Comparison of ENCODE assay signal across 1 cellular context in the genomic region with DNA sequence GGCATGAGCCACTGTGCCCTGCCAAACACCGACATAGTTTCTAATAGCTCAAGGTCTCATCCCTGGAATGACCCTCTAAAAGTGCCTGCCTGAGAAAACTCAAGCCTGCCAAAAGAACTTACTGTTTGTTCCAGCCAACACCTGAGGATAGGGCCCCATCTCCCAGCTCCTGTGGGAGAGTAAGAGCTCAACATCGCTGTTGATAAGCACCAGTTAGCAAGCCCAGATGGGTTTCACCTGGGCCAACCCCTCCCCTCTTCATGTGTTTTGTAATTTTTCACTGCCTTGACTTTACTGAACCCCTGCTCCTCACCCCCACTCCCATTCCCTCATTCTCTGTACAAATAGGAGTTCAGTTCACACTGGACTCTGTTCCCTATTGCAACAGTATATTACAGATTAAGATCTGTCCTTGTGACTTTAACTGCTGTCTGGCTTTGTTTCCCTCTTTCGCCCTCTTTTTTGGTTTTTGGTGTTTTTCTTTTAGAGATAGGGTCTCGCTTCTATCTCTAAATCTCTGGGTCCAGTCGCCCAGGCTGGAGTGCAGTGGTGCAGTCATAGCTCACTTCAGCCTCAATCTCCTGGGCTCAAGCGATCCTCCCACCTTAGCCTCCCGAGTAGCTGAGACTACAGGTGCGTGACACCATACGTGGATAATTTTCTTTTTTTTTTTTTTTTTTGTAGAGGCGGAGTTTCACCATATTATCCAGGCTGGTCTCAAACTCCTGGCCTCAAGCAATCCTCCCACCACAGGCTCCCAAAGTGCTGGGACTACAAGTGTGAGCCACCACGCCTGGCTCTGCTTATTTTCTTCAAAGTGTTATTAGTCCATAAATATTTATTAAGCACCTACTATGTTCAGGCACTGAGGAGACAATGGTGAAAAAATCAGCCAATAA.
TF ChIP-seq lines count a peak whose summit lies in the region.

No MANE protein-coding gene starts in this region.

TF ChIP-seq in liver, 16 proteins besides CTCF, POLR2A, EP300 and RAD21 (continued from another document):
- TF ChIP-seq, protein P1, sequence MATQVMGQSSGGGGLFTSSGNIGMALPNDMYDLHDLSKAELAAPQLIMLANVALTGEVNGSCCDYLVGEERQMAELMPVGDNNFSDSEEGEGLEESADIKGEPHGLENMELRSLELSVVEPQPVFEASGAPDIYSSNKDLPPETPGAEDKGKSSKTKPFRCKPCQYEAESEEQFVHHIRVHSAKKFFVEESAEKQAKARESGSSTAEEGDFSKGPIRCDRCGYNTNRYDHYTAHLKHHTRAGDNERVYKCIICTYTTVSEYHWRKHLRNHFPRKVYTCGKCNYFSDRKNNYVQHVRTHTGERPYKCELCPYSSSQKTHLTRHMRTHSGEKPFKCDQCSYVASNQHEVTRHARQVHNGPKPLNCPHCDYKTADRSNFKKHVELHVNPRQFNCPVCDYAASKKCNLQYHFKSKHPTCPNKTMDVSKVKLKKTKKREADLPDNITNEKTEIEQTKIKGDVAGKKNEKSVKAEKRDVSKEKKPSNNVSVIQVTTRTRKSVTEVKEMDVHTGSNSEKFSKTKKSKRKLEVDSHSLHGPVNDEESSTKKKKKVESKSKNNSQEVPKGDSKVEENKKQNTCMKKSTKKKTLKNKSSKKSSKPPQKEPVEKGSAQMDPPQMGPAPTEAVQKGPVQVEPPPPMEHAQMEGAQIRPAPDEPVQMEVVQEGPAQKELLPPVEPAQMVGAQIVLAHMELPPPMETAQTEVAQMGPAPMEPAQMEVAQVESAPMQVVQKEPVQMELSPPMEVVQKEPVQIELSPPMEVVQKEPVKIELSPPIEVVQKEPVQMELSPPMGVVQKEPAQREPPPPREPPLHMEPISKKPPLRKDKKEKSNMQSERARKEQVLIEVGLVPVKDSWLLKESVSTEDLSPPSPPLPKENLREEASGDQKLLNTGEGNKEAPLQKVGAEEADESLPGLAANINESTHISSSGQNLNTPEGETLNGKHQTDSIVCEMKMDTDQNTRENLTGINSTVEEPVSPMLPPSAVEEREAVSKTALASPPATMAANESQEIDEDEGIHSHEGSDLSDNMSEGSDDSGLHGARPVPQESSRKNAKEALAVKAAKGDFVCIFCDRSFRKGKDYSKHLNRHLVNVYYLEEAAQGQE (IDR thresholded peaks at IDR 0.05) = peak; percentile 94
- TF ChIP-seq SP1 (IDR thresholded peaks at IDR 0.05) = peak; percentile 96
- TF ChIP-seq, protein P2, sequence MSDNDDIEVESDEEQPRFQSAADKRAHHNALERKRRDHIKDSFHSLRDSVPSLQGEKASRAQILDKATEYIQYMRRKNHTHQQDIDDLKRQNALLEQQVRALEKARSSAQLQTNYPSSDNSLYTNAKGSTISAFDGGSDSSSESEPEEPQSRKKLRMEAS (IDR thresholded peaks at IDR 0.05) = peak; percentile 75
- TF ChIP-seq JUND (IDR thresholded peaks at IDR 0.05) = peak; percentile 58 to 88
- TF ChIP-seq, protein P3, sequence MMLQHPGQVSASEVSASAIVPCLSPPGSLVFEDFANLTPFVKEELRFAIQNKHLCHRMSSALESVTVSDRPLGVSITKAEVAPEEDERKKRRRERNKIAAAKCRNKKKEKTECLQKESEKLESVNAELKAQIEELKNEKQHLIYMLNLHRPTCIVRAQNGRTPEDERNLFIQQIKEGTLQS (IDR thresholded peaks at IDR 0.05) = peak; percentile 54
- peak; percentile 96 to 98 for TF ChIP-seq RXRA (IDR thresholded peaks at IDR 0.05)
- TF ChIP-seq, protein P4, sequence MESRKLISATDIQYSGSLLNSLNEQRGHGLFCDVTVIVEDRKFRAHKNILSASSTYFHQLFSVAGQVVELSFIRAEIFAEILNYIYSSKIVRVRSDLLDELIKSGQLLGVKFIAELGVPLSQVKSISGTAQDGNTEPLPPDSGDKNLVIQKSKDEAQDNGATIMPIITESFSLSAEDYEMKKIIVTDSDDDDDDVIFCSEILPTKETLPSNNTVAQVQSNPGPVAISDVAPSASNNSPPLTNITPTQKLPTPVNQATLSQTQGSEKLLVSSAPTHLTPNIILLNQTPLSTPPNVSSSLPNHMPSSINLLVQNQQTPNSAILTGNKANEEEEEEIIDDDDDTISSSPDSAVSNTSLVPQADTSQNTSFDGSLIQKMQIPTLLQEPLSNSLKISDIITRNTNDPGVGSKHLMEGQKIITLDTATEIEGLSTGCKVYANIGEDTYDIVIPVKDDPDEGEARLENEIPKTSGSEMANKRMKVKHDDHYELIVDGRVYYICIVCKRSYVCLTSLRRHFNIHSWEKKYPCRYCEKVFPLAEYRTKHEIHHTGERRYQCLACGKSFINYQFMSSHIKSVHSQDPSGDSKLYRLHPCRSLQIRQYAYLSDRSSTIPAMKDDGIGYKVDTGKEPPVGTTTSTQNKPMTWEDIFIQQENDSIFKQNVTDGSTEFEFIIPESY (IDR thresholded peaks at IDR 0.05) = peak; percentile 83
- TF ChIP-seq YY1 (IDR thresholded peaks at IDR 0.05) = peak; percentile 75
- peak; percentile 62 for TF ChIP-seq FOXA2 (IDR thresholded peaks at IDR 0.05)
- peak; percentile 96 for TF ChIP-seq TAF1 (conservative IDR thresholded peaks at IDR 0.05)
- TF ChIP-seq EGR1 (IDR thresholded peaks at IDR 0.05; ENCODE audit: low read depth in 2 of 2) = no peak
